In the genomic region with DNA sequence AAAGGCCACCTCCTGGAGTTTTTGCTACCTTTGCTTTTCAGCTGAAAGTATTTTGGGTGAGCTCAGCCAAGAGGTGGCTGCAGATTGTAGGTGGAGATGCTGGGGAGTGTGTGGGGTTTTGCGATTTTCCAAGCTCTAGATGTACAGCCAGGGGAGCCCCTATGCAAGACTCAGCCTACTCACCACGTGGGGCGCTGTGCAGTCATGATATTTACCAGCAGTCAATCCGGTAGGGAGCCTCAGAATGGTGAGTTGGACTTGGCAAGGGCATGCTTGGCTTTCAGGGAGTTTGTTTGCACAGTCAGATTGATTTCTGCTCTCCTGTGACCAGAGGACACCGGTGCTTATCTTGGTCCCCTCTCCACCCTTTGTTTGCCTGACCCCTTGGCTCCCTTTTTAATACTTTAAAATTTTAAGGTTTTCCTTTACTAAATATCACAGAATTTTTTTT, we compare ENCODE assay signal across 9 cellular contexts.
A peak's percentile ranks its signal among the peaks of the same experiment; 100 is the strongest.
DNase-seq lines count a peak whose midpoint lies in the region; ATAC-seq and TF ChIP-seq lines count a peak whose summit lies in the region.
"Had no signal": no experiment of that assay in that cellular context is flagged by ENCODE, and none has a peak within 500 bp of the region (broad histone marks: within the 10 kb centered on the region; RNA-seq: fewer than 3 reads in every experiment).

No MANE protein-coding gene starts in this region.

- peak; percentile 96 for TF ChIP-seq CTCF in C4-2B (conservative IDR thresholded peaks at IDR 0.05)

- H3K27ac Mint-ChIP-seq in activated CD4-positive, alpha-beta T cell treated with anti-CD3 and anti-CD28 coated beads, Interleukin-2, amount 10 ng/mL, durations not matched to agents 24 days and 14 days = no peak overlapping the region
- H3K27ac Mint-ChIP-seq: stimulated activated naive B cell treated with anti-CD40 and anti-IgM and Interleukin-4, amounts not matched to agents 10 μg/mL and 1 μg/mL and 100 μg/mL, for 72 hours had no signal

- DNase-seq in NCI-H2196 treated with DMSO at 0.1 percent for 48 hours (lab: John Stamatoyannopoulos, UW; ENCODE audit: unreplicated experiment) (peak; percentile 85), head of caudate nucleus (peak; percentile 25 to 83 (median 60)), NOMO-1 (lab: John Stamatoyannopoulos, UW; ENCODE audit: unreplicated experiment in 2 of 2) (no peak)
- DNase-seq in activated CD4-positive, alpha-beta T cell treated with anti-CD3 and anti-CD28 coated beads, Interleukin-2, amount 10 ng/mL, durations not matched to agents 24 days and 14 days = peak; percentile 63
- DNase-seq in stimulated activated CD4-positive, alpha-beta T cell treated with anti-CD3 and anti-CD28 coated beads, Interleukin-4, amount 100 ng/mL, for 4 hours = peak; percentile 26 to 29
- DNase-seq: stimulated activated naive B cell treated with anti-CD40 and anti-IgM and Interleukin-4, amounts not matched to agents 10 μg/mL and 1 μg/mL and 100 μg/mL, for 72 hours had no signal

- peak overlapping the region; percentile 19; the same call in 1 of the 2 replicates for H3K27ac ChIP-seq in C4-2B

- peaks cover 31% of the 10 kb centered on the region for H3K4me1 Mint-ChIP-seq in activated CD4-positive, alpha-beta T cell treated with anti-CD3 and anti-CD28 coated beads, Interleukin-2, amount 10 ng/mL, durations not matched to agents 24 days and 14 days
- H3K4me1 Mint-ChIP-seq: stimulated activated naive B cell treated with anti-CD40 and anti-IgM and Interleukin-4, amounts not matched to agents 10 μg/mL and 1 μg/mL and 100 μg/mL, for 72 hours had no signal

- ATAC-seq in GM21367 (IDR thresholded peaks at IDR 0.05; ENCODE audit: unreplicated experiment) (peak; percentile 73), HG02588 (IDR thresholded peaks at IDR 0.05; ENCODE audit: unreplicated experiment) (no peak)

- peaks cover 4% of the 10 kb centered on the region for H3K9me3 Mint-ChIP-seq in activated CD4-positive, alpha-beta T cell treated with anti-CD3 and anti-CD28 coated beads, Interleukin-2, amount 10 ng/mL, durations not matched to agents 24 days and 14 days
- H3K9me3 Mint-ChIP-seq: stimulated activated naive B cell treated with anti-CD40 and anti-IgM and Interleukin-4, amounts not matched to agents 10 μg/mL and 1 μg/mL and 100 μg/mL, for 72 hours had no signal

- no peak overlapping the region for H3K4me3 Mint-ChIP-seq in activated CD4-positive, alpha-beta T cell treated with anti-CD3 and anti-CD28 coated beads, Interleukin-2, amount 10 ng/mL, durations not matched to agents 24 days and 14 days
- H3K4me3 Mint-ChIP-seq: stimulated activated naive B cell treated with anti-CD40 and anti-IgM and Interleukin-4, amounts not matched to agents 10 μg/mL and 1 μg/mL and 100 μg/mL, for 72 hours had no signal

- intact Hi-C loops in activated CD4-positive, alpha-beta T cell treated with anti-CD3 and anti-CD28 coated beads, Interleukin-2, amount 10 ng/mL, durations not matched to agents 24 days and 14 days (cut with micrococcal nuclease) = no loop called here
- intact Hi-C loops in head of caudate nucleus (cut with DNase I) = no loop called here

- no peaks in the 10 kb centered on the region for H3K27me3 Mint-ChIP-seq in activated CD4-positive, alpha-beta T cell treated with anti-CD3 and anti-CD28 coated beads, Interleukin-2, amount 10 ng/mL, durations not matched to agents 24 days and 14 days

- H3K36me3 Mint-ChIP-seq in activated CD4-positive, alpha-beta T cell treated with anti-CD3 and anti-CD28 coated beads, Interleukin-2, amount 10 ng/mL, durations not matched to agents 24 days and 14 days (ENCODE audit: low read depth) = no peaks in the 10 kb centered on the region
- H3K36me3 Mint-ChIP-seq: stimulated activated naive B cell treated with anti-CD40 and anti-IgM and Interleukin-4, amounts not matched to agents 10 μg/mL and 1 μg/mL and 100 μg/mL, for 72 hours had no signal

Comparison
In these comparisons a context has a peak if more than half of its experiments do, and no peak if none do; other contexts are left out.
1. DNase-seq: peak in NCI-H2196 treated with DMSO at 0.1 percent for 48 hours (single experiment), activated CD4-positive, alpha-beta T cell treated with anti-CD3 and anti-CD28 coated beads, Interleukin-2, amount 10 ng/mL, durations not matched to agents 24 days and 14 days (single experiment), head of caudate nucleus (42 of 42) and stimulated activated CD4-positive, alpha-beta T cell treated with anti-CD3 and anti-CD28 coated beads, Interleukin-4, amount 100 ng/mL, for 4 hours (2 of 2); none in NOMO-1 (0 of 2).